Comparison of ENCODE assay signal across 21 cellular contexts in genomic region chr2:16641509-16641908, GRCh38. TPM values are rescaled to one million over a fixed set of nuclear protein-coding genes. Genes with fewer than 3 reads are reported as not detected.
DNase-seq lines count a peak whose midpoint lies in the region; ATAC-seq and TF ChIP-seq lines count a peak whose summit lies in the region.
"Had no signal": no experiment of that assay in that cellular context is flagged by ENCODE, and none has a peak within 500 bp of the region (broad histone marks: within the 10 kb centered on the region; RNA-seq: fewer than 3 reads in every experiment).

No MANE protein-coding gene starts in this region.

- no peak overlapping the region for H2BK5ac ChIP-seq in trophoblast cell (ENCODE audit: low read depth, low read length, poor library complexity)

- peaks cover 0 to 15% (median 8%) of the 10 kb centered on the region in 11 experiments; a peak in 11 of 22 replicates for H3K9me3 ChIP-seq in BLaER1 treated with 17β-estradiol and CSF1 and Interleukin-3, amounts not matched to agents 10 nM and 100 nM (replicated peaks in 1 of 11)
- H3K9me3 ChIP-seq in WERI-Rb-1 (ENCODE audit: severe bottlenecking) (no peaks in the 10 kb centered on the region), trophoblast cell (ENCODE audit: insufficient read depth, low read depth, low read length) (no peaks in the 10 kb centered on the region)

- H3K9ac ChIP-seq in BLaER1 treated with 17β-estradiol and CSF1 and Interleukin-3, amounts not matched to agents 10 nM and 100 nM: no peak overlapping the region
- no peak overlapping the region for H3K9ac ChIP-seq in trophoblast cell (ENCODE audit: low read length)

- H3K4me3 ChIP-seq in BLaER1 treated with 17β-estradiol and CSF1 and Interleukin-3, amounts not matched to agents 10 nM and 100 nM: no peak overlapping the region
- H3K4me3 ChIP-seq in WERI-Rb-1 (ENCODE audit: low read depth, low read length) (no peak overlapping the region), dorsolateral prefrontal cortex (no peak overlapping the region), trophoblast cell (ENCODE audit: low read depth, low read length) (no peak overlapping the region)
- H3K4me3 ChIP-seq: PC-9 had no signal

- H4K91ac ChIP-seq in trophoblast cell (ENCODE audit: low read depth, low read length): no peak overlapping the region

- no peak overlapping the region for H3K14ac ChIP-seq in trophoblast cell (ENCODE audit: low read length)

- ATAC-seq in stimulated activated naive CD8-positive, alpha-beta T cell treated with anti-CD3 and anti-CD28 coated beads, Interleukin-15, Interleukin-2, amounts not matched to agents 100 U/mL and 50 U/mL, for 24 hours: no peak
- ATAC-seq in HG02870 (IDR thresholded peaks at IDR 0.05; ENCODE audit: unreplicated experiment) (no peak), GM18519 (IDR thresholded peaks at IDR 0.05; ENCODE audit: low FRiP score, unreplicated experiment) (no peak)
- ATAC-seq: HepG2 had no signal

- H4K8ac ChIP-seq in trophoblast cell (ENCODE audit: low read depth, low read length): no peak overlapping the region

- H4K12ac ChIP-seq in trophoblast cell (ENCODE audit: low read depth, low read length): no peak overlapping the region

- no peak overlapping the region for H3K27ac ChIP-seq in BLaER1 treated with 17β-estradiol and CSF1 and Interleukin-3, amounts not matched to agents 10 nM and 100 nM
- H3K27ac ChIP-seq in WERI-Rb-1: peak overlapping the region; percentile 3; the same call in 1 of the 2 replicates
- peak overlapping the region in 56 of 59 donors; percentile 5 to 86 (median 70) for H3K27ac ChIP-seq in dorsolateral prefrontal cortex
- peak overlapping the region; percentile 27 for H3K27ac ChIP-seq in trophoblast cell (ENCODE audit: low read depth, low read length)
- H3K27ac ChIP-seq: PC-9, RWPE1 had no signal

- H3K4me1 ChIP-seq in BLaER1 treated with 17β-estradiol and CSF1 and Interleukin-3, amounts not matched to agents 10 nM and 100 nM: peaks cover 47 to 68% (median 61%) of the 10 kb centered on the region in 10 experiments
- peaks cover 10 to 11% of the 10 kb centered on the region in 2 experiments for H3K4me1 ChIP-seq in trophoblast cell (ENCODE audit: control insufficient read depth in 1 of 2, insufficient read depth in 2 of 2, low read length in 2 of 2)

- H3K79me1 ChIP-seq in trophoblast cell (ENCODE audit: low read length): peaks cover 8% of the 10 kb centered on the region

- H3K79me2 ChIP-seq in trophoblast cell (ENCODE audit: control insufficient read depth, insufficient read depth, low read length, poor library complexity): peaks cover 3% of the 10 kb centered on the region

- H2BK120ac ChIP-seq in trophoblast cell (ENCODE audit: insufficient read depth, low read length, poor library complexity): no peak overlapping the region

- H2AFZ ChIP-seq in trophoblast cell (ENCODE audit: insufficient read depth, low read length, poor library complexity): no peak overlapping the region
- H2AFZ ChIP-seq: PC-9 had no signal

- H3K4me2 ChIP-seq in BLaER1 treated with 17β-estradiol and CSF1 and Interleukin-3, amounts not matched to agents 10 nM and 100 nM: peak overlapping the region in 10 of 11 experiments; percentile 74 to 95 (median 79); a peak in 15 of 22 replicates
- no peak overlapping the region for H3K4me2 ChIP-seq in trophoblast cell (ENCODE audit: low read length)
- H3K4me2 ChIP-seq: PC-9 had no signal

- TF ChIP-seq CTCF in WERI-Rb-1 (IDR thresholded peaks at IDR 0.05; ENCODE audit: low read depth, low read length) (no peak), dorsolateral prefrontal cortex (IDR thresholded peaks at IDR 0.05 in 54 of 56, conservative IDR thresholded peaks at IDR 0.05 in 2 of 56; ENCODE audit: low read depth in 1 of 56, partially characterized antibody in 56 of 56) (no peak)

- H2AK5ac ChIP-seq in trophoblast cell (ENCODE audit: low read length): no peak overlapping the region

- H3K18ac ChIP-seq in trophoblast cell (ENCODE audit: low read length): no peak overlapping the region

- intact Hi-C loops in dorsolateral prefrontal cortex (cut with DNase I): no loop called here

- H2BK12ac ChIP-seq in trophoblast cell (ENCODE audit: low read length): no peak overlapping the region

- H3K27me3 ChIP-seq in BLaER1 treated with 17β-estradiol and CSF1 and Interleukin-3, amounts not matched to agents 10 nM and 100 nM: no peaks in the 10 kb centered on the region
- no peaks in the 10 kb centered on the region for H3K27me3 ChIP-seq in WERI-Rb-1 (ENCODE audit: insufficient read depth, low read depth, severe bottlenecking)
- no peaks in the 10 kb centered on the region for H3K27me3 ChIP-seq in dorsolateral prefrontal cortex
- H3K27me3 ChIP-seq in trophoblast cell (ENCODE audit: insufficient read depth, low read length): no peaks in the 10 kb centered on the region

- WGBS in trophoblast cell (ENCODE audit: extremely low coverage, insufficient coverage, insufficient read length): no CpG with 5 or more reads among the region's 2 CpGs

- peaks cover 0 to 53% (median 27%) of the 10 kb centered on the region in 11 experiments; a peak in 12 of 22 replicates for H3K36me3 ChIP-seq in BLaER1 treated with 17β-estradiol and CSF1 and Interleukin-3, amounts not matched to agents 10 nM and 100 nM
- H3K36me3 ChIP-seq in WERI-Rb-1 (no peaks in the 10 kb centered on the region), trophoblast cell (ENCODE audit: control insufficient read depth in 1 of 2, insufficient read depth in 2 of 2, low read length in 2 of 2) (peaks cover 4 to 7% of the 10 kb centered on the region in 2 experiments)

- H4K20me1 ChIP-seq in BLaER1 treated with 17β-estradiol and CSF1 and Interleukin-3, amounts not matched to agents 10 nM and 100 nM: peaks cover 0 to 78% (median 0%) of the 10 kb centered on the region in 11 experiments; a peak in 6 of 22 replicates

- no peak overlapping the region for H3K4ac ChIP-seq in trophoblast cell (ENCODE audit: low read depth, low read length)

- no peak overlapping the region for H3K23ac ChIP-seq in trophoblast cell (ENCODE audit: low read length)

- DNase-seq in WERI-Rb-1: no peak
- no peak for DNase-seq in dorsolateral prefrontal cortex
- DNase-seq in trophoblast cell: peak in 1 of 2 donors; percentile 33
- DNase-seq in stimulated activated naive CD8-positive, alpha-beta T cell treated with anti-CD3 and anti-CD28 coated beads, Interleukin-15, Interleukin-2, amounts not matched to agents 100 U/mL and 50 U/mL, for 24 hours: no peak
- no peak for DNase-seq in NCI-H1417 treated with DMSO at 0.1 percent for 48 hours (lab: John Stamatoyannopoulos, UW)
- DNase-seq: C1 segment of cervical spinal cord, DMS79, H7, HFFc6, KG1, NCI-H1436 treated with DMSO at 0.1 percent for 48 hours, NCI-H2029, NCI-H345, NCI-H524 treated with DMSO at 0.1 percent for 48 hours, SIG-M5 had no signal

RNA-seq across cellular contexts. Expression of gene CYRIA, which starts 24.1 kb away (rescaled TPM):
- 100 to 1,000 TPM in 99 of 120 experiments, 10 to 100 TPM in 21; 53.2 to 194 (median 131) TPM for total RNA-seq in dorsolateral prefrontal cortex
- polyA plus RNA-seq in trophoblast cell (2013): 98.2 and 109 TPM in 2 replicates
- total RNA-seq: HepG2, HFFc6 had no signal

Comparison
In these comparisons a context has a peak if more than half of its experiments do, and no peak if none do; other contexts are left out.
1. H3K27ac ChIP-seq: peak in WERI-Rb-1 (single experiment), dorsolateral prefrontal cortex (56 of 59) and trophoblast cell (single experiment); none in BLaER1 treated with 17β-estradiol and CSF1 and Interleukin-3, amounts not matched to agents 10 nM and 100 nM (0 of 11).